Comparison of ENCODE assay signal across 8 cellular contexts in genomic region chrX:130110379-130111219, GRCh38. TPM values are rescaled to one million over a fixed set of nuclear protein-coding genes. Genes with fewer than 3 reads are reported as not detected.
A peak's percentile ranks its signal among the peaks of the same experiment; 100 is the strongest.
DNase-seq lines count a peak whose midpoint lies in the region; ATAC-seq and TF ChIP-seq lines count a peak whose summit lies in the region.

Gene ELF4, minus strand, starts transcription at chrX:130110497. Its CDS starts 29,167 bp downstream, at chrX:130081330.

- H3K4me3 ChIP-seq in NB4 (ENCODE audit: low read depth, low read length), result peak within 1 kb of the TSS; percentile 69

- TF ChIP-seq CTCF in NB4 (IDR thresholded peaks at IDR 0.05; ENCODE audit: low read depth, low read length), result no peak

- ATAC-seq in GM21529 (IDR thresholded peaks at IDR 0.05; ENCODE audit: unreplicated experiment), result peak; percentile 37
- peak; percentile 75 to 76 for ATAC-seq in activated CD4-positive, CD25-positive, alpha-beta regulatory T cell treated with anti-CD3 and anti-CD28 coated beads, Interleukin-2, amount 50 U/mL, for 24 hours
- peak; percentile 56 for ATAC-seq in stimulated activated naive CD8-positive, alpha-beta T cell treated with anti-CD3 and anti-CD28 coated beads, Interleukin-15, Interleukin-2, amounts not matched to agents 100 U/mL and 50 U/mL, for 24 hours

- TF ChIP-seq POLR2A in NB4 (IDR thresholded peaks at IDR 0.05; ENCODE audit: extremely low read depth, insufficient read length), result no peak

- DNase-seq in DMS79 treated with DMSO at 0.1 percent for 48 hours (lab: John Stamatoyannopoulos, UW) (peak; percentile 17), NB4 (ENCODE audit: low read depth) (peak; percentile 85), lung microvascular endothelial cell (ENCODE audit: low read depth in 2 of 2) (peak; percentile 59 to 61), dedifferentiated amniotic fluid mesenchymal stem cell (ENCODE audit: extremely low spot score) (no peak)
- DNase-seq in stimulated activated naive CD8-positive, alpha-beta T cell treated with anti-CD3 and anti-CD28 coated beads, Interleukin-15, Interleukin-2, amounts not matched to agents 100 U/mL and 50 U/mL, for 24 hours, result peak; percentile 57

- peak within 1 kb of the TSS; percentile 97 for H3K4me3 Mint-ChIP-seq in dendritic cell treated with granulocyte-macrophage colony-stimulating factor and Interleukin-4, amounts not matched to agents 40 ng/mL and 50 ng/mL, for 4 days

- H3K36me3 Mint-ChIP-seq in dendritic cell treated with granulocyte-macrophage colony-stimulating factor and Interleukin-4, amounts not matched to agents 40 ng/mL and 50 ng/mL, for 4 days (ENCODE audit: low read depth), result peaks cover 34% of the 10 kb centered on the region

- peaks cover 65% of the 10 kb centered on the region for H3K4me1 Mint-ChIP-seq in dendritic cell treated with granulocyte-macrophage colony-stimulating factor and Interleukin-4, amounts not matched to agents 40 ng/mL and 50 ng/mL, for 4 days (ENCODE audit: low read depth)

- H3K9me3 Mint-ChIP-seq in dendritic cell treated with granulocyte-macrophage colony-stimulating factor and Interleukin-4, amounts not matched to agents 40 ng/mL and 50 ng/mL, for 4 days, result no peaks in the 10 kb centered on the region

- intact Hi-C loops in dendritic cell treated with granulocyte-macrophage colony-stimulating factor and Interleukin-4, amounts not matched to agents 40 ng/mL and 50 ng/mL, for 4 days (cut with micrococcal nuclease), result loop anchor here (1.0 kb wide), 1 partner anchor 28 kb away; no protein-coding TSS in a partner anchor

- H3K27me3 Mint-ChIP-seq in dendritic cell treated with granulocyte-macrophage colony-stimulating factor and Interleukin-4, amounts not matched to agents 40 ng/mL and 50 ng/mL, for 4 days, result peaks cover 2% of the 10 kb centered on the region

- H3K27ac Mint-ChIP-seq in dendritic cell treated with granulocyte-macrophage colony-stimulating factor and Interleukin-4, amounts not matched to agents 40 ng/mL and 50 ng/mL, for 4 days, result peak within 1 kb of the TSS; percentile 96

RNA-seq across cellular contexts. Expression of gene ELF4, which starts in this region (rescaled TPM):
- 9.7 and 10.2 TPM in 2 replicates for total RNA-seq in lung microvascular endothelial cell
